8 cellular contexts compared by ENCODE assay signal in genomic region chr20:57351042-57351783, GRCh38. TPM values are rescaled to one million over a fixed set of nuclear protein-coding genes. Genes with fewer than 3 reads are reported as not detected.
A peak's percentile ranks its signal among the peaks of the same experiment; 100 is the strongest.
DNase-seq lines count a peak whose midpoint lies in the region; ATAC-seq, FAIRE-seq and TF ChIP-seq lines count a peak whose summit lies in the region.

RAE1 (plus strand) TSS chr20:57351255; CDS start chr20:57354039, 2,784 bp downstream.

- H3K36me3 ChIP-seq in WERI-Rb-1 = peaks cover 4% of the 10 kb centered on the region
- H3K36me3 ChIP-seq in breast epithelium = peaks cover 8% of the 10 kb centered on the region
- peaks cover 3 to 9% of the 10 kb centered on the region in 2 donors for H3K36me3 ChIP-seq in small intestine (ENCODE audit: control insufficient read depth in 2 of 2, insufficient read depth in 2 of 2, low read length in 2 of 2)

- TF ChIP-seq POLR2A in breast epithelium (IDR thresholded peaks at IDR 0.05) = no peak

- DNase-seq in A172 (ENCODE audit: low spot score) (peak; percentile 86), NCI-H2227 (lab: John Stamatoyannopoulos, UW; ENCODE audit: unreplicated experiment) (peak; percentile 95), WERI-Rb-1 (peak; percentile 92), breast epithelium (ENCODE audit: low spot score in 2 of 2) (peak; percentile 85 to 86), iPS-NIHi7 (ENCODE audit: extremely low spot score) (peak; percentile 87), small intestine (peak; percentile 92)

- peaks cover 3% of the 10 kb centered on the region for H3K27me3 ChIP-seq in WERI-Rb-1 (ENCODE audit: insufficient read depth, low read depth, severe bottlenecking)
- no peaks in the 10 kb centered on the region for H3K27me3 ChIP-seq in breast epithelium
- H3K27me3 ChIP-seq in small intestine (ENCODE audit: control insufficient read depth in 2 of 2, insufficient read depth in 2 of 2, low read length in 2 of 2) = no peaks in the 10 kb centered on the region

- no peaks in the 10 kb centered on the region for H3K9me3 ChIP-seq in WERI-Rb-1 (ENCODE audit: severe bottlenecking)
- H3K9me3 ChIP-seq in breast epithelium = no peaks in the 10 kb centered on the region
- no peaks in the 10 kb centered on the region for H3K9me3 ChIP-seq in small intestine (ENCODE audit: control insufficient read depth, low read depth)

- H3K4me3 ChIP-seq in WERI-Rb-1 (ENCODE audit: low read depth, low read length) = peak within 1 kb of the TSS; percentile 95
- peak within 1 kb of the TSS; percentile 73 to 94 (median 75) for H3K4me3 ChIP-seq in breast epithelium
- H3K4me3 ChIP-seq in small intestine (ENCODE audit: low read depth in 1 of 2, low read length in 2 of 2) = peak within 1 kb of the TSS; percentile 84 to 88

- intact Hi-C loops in breast epithelium (cut with DNase I; ENCODE audit: low total_unique reads) = no loop called here

- no peak for TF ChIP-seq CTCF in WERI-Rb-1 (IDR thresholded peaks at IDR 0.05; ENCODE audit: low read depth, low read length)
- no peak for TF ChIP-seq CTCF in breast epithelium (IDR thresholded peaks at IDR 0.05)

- H3K4me1 ChIP-seq in breast epithelium (peaks cover 0 to 5% of the 10 kb centered on the region in 2 donors), small intestine (ENCODE audit: control insufficient read depth in 2 of 2, insufficient read depth in 1 of 2, low read depth in 1 of 2, low read length in 1 of 2) (peaks cover 6% of the 10 kb centered on the region in 2 donors)

- peak within 1 kb of the TSS; percentile 98 for H3K27ac ChIP-seq in WERI-Rb-1
- H3K27ac ChIP-seq in breast epithelium = peak within 1 kb of the TSS; percentile 88
- peak within 1 kb of the TSS; percentile 57 to 88 for H3K27ac ChIP-seq in small intestine (ENCODE audit: low read depth in 1 of 2, low read length in 1 of 2)

- no peak for FAIRE-seq in small intestine (lab: Jason Lieb, UNC)

- ATAC-seq in GM18858 (IDR thresholded peaks at IDR 0.05; ENCODE audit: unreplicated experiment) = peak; percentile 50
- ATAC-seq in HG03135 (IDR thresholded peaks at IDR 0.05; ENCODE audit: unreplicated experiment) = peak; percentile 84

- WGBS in small intestine, 3 donors = 0% methylated on average over 63 to 64 of the region's 64 CpGs

RNA-seq across cellular contexts. Expression of gene RAE1, which starts in this region (rescaled TPM):
- 42.8 and 56.5 TPM in 2 replicates for total RNA-seq in A172 (2014; rRNA removed; shearing (Covaris generic))
- total RNA-seq in breast epithelium = 10 to 100 TPM; 13.8 to 26.9 (median 17.4) TPM
- polyA plus RNA-seq in small intestine = 10 to 100 TPM; 15.7 to 19.7 (median 17.4) TPM

Comparison
In these comparisons a context has a peak if more than half of its experiments do, and no peak if none do; other contexts are left out.
1. Peak in every context shown above with its lines: DNase-seq, ATAC-seq, H3K4me3 ChIP-seq and H3K27ac ChIP-seq.